In genomic region chr12:119938049-119938667, GRCh38 we compare ENCODE assay signal across 8 cellular contexts. TPM values are rescaled to one million over a fixed set of nuclear protein-coding genes. Genes with fewer than 3 reads are reported as not detected.
DNase-seq lines count a peak whose midpoint lies in the region; ATAC-seq and FAIRE-seq lines count a peak whose summit lies in the region.

No MANE protein-coding gene starts in this region.

- H3K9me3 Mint-ChIP-seq in activated CD4-positive, alpha-beta memory T cell treated with anti-CD3 and anti-CD28 coated beads for 36 hours, result no peaks in the 10 kb centered on the region

- DNase-seq in AG08395 (ENCODE audit: low spot score), result peak; percentile 84
- DNase-seq in GM19239 (ENCODE audit: insufficient read length, low spot score), result peak; percentile 69
- DNase-seq in NCI-H446 (lab: John Stamatoyannopoulos, UW), result peak; percentile 36 to 66
- DNase-seq in activated CD4-positive, alpha-beta memory T cell treated with anti-CD3 and anti-CD28 coated beads for 36 hours, result peak; percentile 75
- peak; percentile 69 for DNase-seq in effector CD4-positive, alpha-beta T cell
- peak; percentile 64 for DNase-seq in midbrain (lab: John Stamatoyannopoulos, UW)
- peak; percentile 45 for DNase-seq in stimulated activated CD8-positive, alpha-beta memory T cell treated with anti-CD3 and anti-CD28 coated beads, Interleukin-4, amount 100 ng/mL, for 24 hours (ENCODE audit: low read depth)

- peak; percentile 89 for FAIRE-seq in GM19239 (lab: Jason Lieb, UNC)

- CTCF ChIA-PET in activated CD4-positive, alpha-beta memory T cell treated with anti-CD3 and anti-CD28 coated beads for 36 hours (lab: Charles Lee), result interaction anchor here (0.7 to 1.1 kb wide), 2 partner anchors 12 to 14 kb away, joined by 3 read pairs; no protein-coding TSS in a partner anchor

- peak overlapping the region; percentile 34 for H3K27ac Mint-ChIP-seq in activated CD4-positive, alpha-beta memory T cell treated with anti-CD3 and anti-CD28 coated beads for 36 hours

- ATAC-seq in GM18861 (IDR thresholded peaks at IDR 0.05; ENCODE audit: unreplicated experiment), result no peak

- no peak overlapping the region for H3K4me3 Mint-ChIP-seq in activated CD4-positive, alpha-beta memory T cell treated with anti-CD3 and anti-CD28 coated beads for 36 hours

- peaks cover 2% of the 10 kb centered on the region for H3K4me1 Mint-ChIP-seq in activated CD4-positive, alpha-beta memory T cell treated with anti-CD3 and anti-CD28 coated beads for 36 hours (ENCODE audit: low read depth)

- peaks cover 6% of the 10 kb centered on the region for H3K27me3 Mint-ChIP-seq in activated CD4-positive, alpha-beta memory T cell treated with anti-CD3 and anti-CD28 coated beads for 36 hours

- POLR2A ChIA-PET in activated CD4-positive, alpha-beta memory T cell treated with anti-CD3 and anti-CD28 coated beads for 36 hours (lab: Charles Lee), result no interaction called here

- intact Hi-C loops in activated CD4-positive, alpha-beta memory T cell treated with anti-CD3 and anti-CD28 coated beads for 36 hours (cut with micrococcal nuclease), result no loop called here

- H3K36me3 Mint-ChIP-seq in activated CD4-positive, alpha-beta memory T cell treated with anti-CD3 and anti-CD28 coated beads for 36 hours, result no peaks in the 10 kb centered on the region

RNA-seq across cellular contexts. Expression of gene BICDL1, which starts 50.9 kb away (rescaled TPM):
- total RNA-seq in activated CD4-positive, alpha-beta memory T cell treated with anti-CD3 and anti-CD28 coated beads for 36 hours, result 100 to 1,000 TPM; 143 to 155 TPM
